8 cellular contexts compared by ENCODE assay signal in the genomic region with DNA sequence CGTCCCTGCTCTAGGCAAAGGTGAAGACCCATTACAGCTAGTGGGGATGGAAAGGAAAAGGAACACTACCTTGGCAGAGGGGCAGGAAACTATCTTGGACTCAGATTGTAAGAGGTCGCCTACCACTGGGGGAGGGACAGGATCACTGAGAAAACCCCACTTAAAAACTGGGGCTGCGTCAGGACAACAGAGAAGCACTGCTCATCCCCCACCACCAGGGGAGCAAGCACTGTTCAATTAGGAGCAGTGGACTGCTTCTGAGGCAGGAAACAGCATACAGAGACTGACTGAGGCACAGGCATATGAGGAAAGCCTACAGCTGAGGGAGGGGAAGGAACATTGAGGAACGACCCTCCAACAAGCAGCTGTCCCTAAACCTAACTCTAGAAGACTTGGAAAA. TPM values are rescaled to one million over a fixed set of nuclear protein-coding genes. Genes with fewer than 3 reads are reported as not detected.
DNase-seq lines count a peak whose midpoint lies in the region; ATAC-seq and TF ChIP-seq lines count a peak whose summit lies in the region.

No MANE protein-coding gene starts in this region.

- ATAC-seq in CD4-positive, alpha-beta T cell (ENCODE audit: poor library complexity), result peak; percentile 73
- peak; percentile 90 for ATAC-seq in GM19035 (IDR thresholded peaks at IDR 0.05; ENCODE audit: unreplicated experiment)
- ATAC-seq in HG03108 (IDR thresholded peaks at IDR 0.05; ENCODE audit: unreplicated experiment), result peak; percentile 93
- peak; percentile 36 to 76 for ATAC-seq in natural killer cell treated with Interleukin-12 subunit alpha and Interleukin-12 subunit beta and Interleukin-15 and Interleukin-18, amount 100 ng/mL, for 72 hours

- peaks cover 34% of the 10 kb centered on the region for H3K27me3 Mint-ChIP-seq in CD4-positive, alpha-beta T cell
- peaks cover 5% of the 10 kb centered on the region for H3K27me3 Mint-ChIP-seq in activated CD4-positive, alpha-beta T cell treated with anti-CD3 and anti-CD28 coated beads, Interleukin-2, amount 10 ng/mL, durations not matched to agents 24 days and 14 days
- H3K27me3 Mint-ChIP-seq in natural killer cell treated with Interleukin-12 subunit alpha and Interleukin-12 subunit beta and Interleukin-15 and Interleukin-18, amount 100 ng/mL, for 72 hours, result peaks cover 31 to 40% of the 10 kb centered on the region in 2 donors

- H3K27ac ChIP-seq in CD4-positive, alpha-beta T cell (ENCODE audit: low read depth, low read length), result no peak overlapping the region

- H3K9me3 ChIP-seq in CD4-positive, alpha-beta T cell (ENCODE audit: control insufficient read depth, low read length), result no peaks in the 10 kb centered on the region

- POLR2A ChIA-PET in CD4-positive, alpha-beta T cell (lab: Charles Lee), result no interaction called here

- no peaks in the 10 kb centered on the region for H3K4me1 Mint-ChIP-seq in CD4-positive, alpha-beta T cell (ENCODE audit: low read depth)
- H3K4me1 Mint-ChIP-seq in activated CD4-positive, alpha-beta T cell treated with anti-CD3 and anti-CD28 coated beads, Interleukin-2, amount 10 ng/mL, durations not matched to agents 24 days and 14 days, result no peaks in the 10 kb centered on the region
- H3K4me1 Mint-ChIP-seq in natural killer cell treated with Interleukin-12 subunit alpha and Interleukin-12 subunit beta and Interleukin-15 and Interleukin-18, amount 100 ng/mL, for 72 hours (ENCODE audit: low read depth in 2 of 2), result no peaks in the 10 kb centered on the region

- no peak overlapping the region for H3K27ac Mint-ChIP-seq in CD4-positive, alpha-beta T cell
- H3K27ac Mint-ChIP-seq in activated CD4-positive, alpha-beta T cell treated with anti-CD3 and anti-CD28 coated beads, Interleukin-2, amount 10 ng/mL, durations not matched to agents 24 days and 14 days, result no peak overlapping the region
- no peak overlapping the region for H3K27ac Mint-ChIP-seq in natural killer cell treated with Interleukin-12 subunit alpha and Interleukin-12 subunit beta and Interleukin-15 and Interleukin-18, amount 100 ng/mL, for 72 hours

- DNase-seq in CD4-positive, alpha-beta T cell, result no peak
- peak; percentile 60 for DNase-seq in activated CD4-positive, alpha-beta T cell treated with anti-CD3 and anti-CD28 coated beads, Interleukin-2, amount 10 ng/mL, durations not matched to agents 24 days and 14 days
- no peak for DNase-seq in natural killer cell treated with Interleukin-12 subunit alpha and Interleukin-12 subunit beta and Interleukin-15 and Interleukin-18, amount 100 ng/mL, for 72 hours (ENCODE audit: low spot score)
- DNase-seq in NCI-H2107 treated with DMSO at 0.1 percent for 48 hours (lab: John Stamatoyannopoulos, UW; ENCODE audit: unreplicated experiment) (no peak), cerebellum (ENCODE audit: low spot score) (no peak)
- DNase-seq in stimulated activated naive CD4-positive, alpha-beta T cell treated with Interleukin-2 at 50 U/mL for 16 hours (lab: John Stamatoyannopoulos, UW), result no peak

- no peaks in the 10 kb centered on the region for H3K27me3 ChIP-seq in CD4-positive, alpha-beta T cell (ENCODE audit: control insufficient read depth, insufficient read depth, low read length)

- no peaks in the 10 kb centered on the region for H3K9me3 Mint-ChIP-seq in CD4-positive, alpha-beta T cell
- H3K9me3 Mint-ChIP-seq in activated CD4-positive, alpha-beta T cell treated with anti-CD3 and anti-CD28 coated beads, Interleukin-2, amount 10 ng/mL, durations not matched to agents 24 days and 14 days, result peaks cover 10% of the 10 kb centered on the region
- no peaks in the 10 kb centered on the region for H3K9me3 Mint-ChIP-seq in natural killer cell treated with Interleukin-12 subunit alpha and Interleukin-12 subunit beta and Interleukin-15 and Interleukin-18, amount 100 ng/mL, for 72 hours

- no peak for TF ChIP-seq CTCF in CD4-positive, alpha-beta T cell (IDR thresholded peaks at IDR 0.05)

- H3K4me3 Mint-ChIP-seq in CD4-positive, alpha-beta T cell, result no peak overlapping the region
- no peak overlapping the region for H3K4me3 Mint-ChIP-seq in activated CD4-positive, alpha-beta T cell treated with anti-CD3 and anti-CD28 coated beads, Interleukin-2, amount 10 ng/mL, durations not matched to agents 24 days and 14 days
- H3K4me3 Mint-ChIP-seq in natural killer cell treated with Interleukin-12 subunit alpha and Interleukin-12 subunit beta and Interleukin-15 and Interleukin-18, amount 100 ng/mL, for 72 hours, result no peak overlapping the region

- H3K36me3 Mint-ChIP-seq in CD4-positive, alpha-beta T cell (ENCODE audit: low read depth), result no peaks in the 10 kb centered on the region
- peaks cover 12% of the 10 kb centered on the region for H3K36me3 Mint-ChIP-seq in activated CD4-positive, alpha-beta T cell treated with anti-CD3 and anti-CD28 coated beads, Interleukin-2, amount 10 ng/mL, durations not matched to agents 24 days and 14 days (ENCODE audit: low read depth)
- no peaks in the 10 kb centered on the region for H3K36me3 Mint-ChIP-seq in natural killer cell treated with Interleukin-12 subunit alpha and Interleukin-12 subunit beta and Interleukin-15 and Interleukin-18, amount 100 ng/mL, for 72 hours

- intact Hi-C loops in CD4-positive, alpha-beta T cell (cut with DNase I, micrococcal nuclease), result no loop called here
- intact Hi-C loops in activated CD4-positive, alpha-beta T cell treated with anti-CD3 and anti-CD28 coated beads, Interleukin-2, amount 10 ng/mL, durations not matched to agents 24 days and 14 days (cut with micrococcal nuclease), result no loop called here

- CTCF ChIA-PET in CD4-positive, alpha-beta T cell (lab: Charles Lee), result no interaction called here

RNA-seq across cellular contexts. Expression of gene DLAT, which starts 20.8 kb away (rescaled TPM):
- 10 to 100 TPM; 10.7 to 10.8 TPM for total RNA-seq in CD4-positive, alpha-beta T cell
- 59.2 and 61.8 TPM in 2 replicates for total RNA-seq in activated CD4-positive, alpha-beta T cell treated with anti-CD3 and anti-CD28 coated beads, Interleukin-2, amount 10 ng/mL, durations not matched to agents 24 days and 14 days
- total RNA-seq in natural killer cell treated with Interleukin-12 subunit alpha and Interleukin-12 subunit beta and Interleukin-15 and Interleukin-18, amount 100 ng/mL, for 72 hours, result 10 to 100 TPM; 37.3 to 40.9 TPM
- total RNA-seq in cerebellum, result 34.8 TPM
